1 cellular context compared by ENCODE assay signal in the genomic region with DNA sequence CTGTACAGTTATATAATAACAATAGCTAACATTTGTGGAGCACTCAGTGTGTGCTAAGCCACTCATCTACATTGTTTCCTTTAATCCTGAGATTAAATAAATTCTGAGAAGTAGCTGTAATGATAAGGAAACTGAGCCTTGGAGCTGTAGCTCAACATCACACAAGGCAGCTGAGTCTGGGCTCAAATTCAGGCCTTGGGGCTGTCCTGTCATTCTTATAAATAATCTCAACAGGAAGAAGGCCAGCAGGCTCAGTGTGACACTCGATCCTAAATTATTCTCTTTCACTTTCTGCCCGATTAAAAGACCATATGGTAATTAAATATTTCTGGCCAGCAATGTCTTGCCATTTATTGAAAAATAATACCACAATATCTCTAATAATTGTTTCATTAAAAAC.
TF ChIP-seq lines count a peak whose summit lies in the region.

No MANE protein-coding gene starts in this region.

TF ChIP-seq in SK-N-SH, 30 proteins besides CTCF, POLR2A, EP300 and RAD21 (continued from another document):
- TF ChIP-seq SMC3 (IDR thresholded peaks at IDR 0.05; ENCODE audit: low read depth, low read length): no peak
- no peak for TF ChIP-seq NFIC (IDR thresholded peaks at IDR 0.05; ENCODE audit: borderline replicate concordance)
- TF ChIP-seq GABPA (IDR thresholded peaks at IDR 0.05; ENCODE audit: low read depth): no peak
- TF ChIP-seq, protein P1, sequence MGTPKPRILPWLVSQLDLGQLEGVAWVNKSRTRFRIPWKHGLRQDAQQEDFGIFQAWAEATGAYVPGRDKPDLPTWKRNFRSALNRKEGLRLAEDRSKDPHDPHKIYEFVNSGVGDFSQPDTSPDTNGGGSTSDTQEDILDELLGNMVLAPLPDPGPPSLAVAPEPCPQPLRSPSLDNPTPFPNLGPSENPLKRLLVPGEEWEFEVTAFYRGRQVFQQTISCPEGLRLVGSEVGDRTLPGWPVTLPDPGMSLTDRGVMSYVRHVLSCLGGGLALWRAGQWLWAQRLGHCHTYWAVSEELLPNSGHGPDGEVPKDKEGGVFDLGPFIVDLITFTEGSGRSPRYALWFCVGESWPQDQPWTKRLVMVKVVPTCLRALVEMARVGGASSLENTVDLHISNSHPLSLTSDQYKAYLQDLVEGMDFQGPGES (IDR thresholded peaks at IDR 0.05; ENCODE audit: low read depth, low read length): no peak
- TF ChIP-seq RXRA (IDR thresholded peaks at IDR 0.05; ENCODE audit: borderline replicate concordance, low read depth): no peak
- no peak for TF ChIP-seq NRF1 (IDR thresholded peaks at IDR 0.05; ENCODE audit: low read depth, low read length)
- TF ChIP-seq FOXJ3 (CRISPR knock-in tag; IDR thresholded peaks at IDR 0.05): no peak
- no peak for TF ChIP-seq EZH2phosphoT487 (IDR thresholded peaks at IDR 0.05; ENCODE audit: borderline replicate concordance, low read depth)
- TF ChIP-seq ELF1 (IDR thresholded peaks at IDR 0.05): no peak
- no peak for TF ChIP-seq YY1 (IDR thresholded peaks at IDR 0.05; ENCODE audit: low read depth)
- TF ChIP-seq MEF2A (IDR thresholded peaks at IDR 0.05; ENCODE audit: borderline replicate concordance, low read depth): no peak
